Comparison of ENCODE assay signal across 8 cellular contexts in the genomic region with DNA sequence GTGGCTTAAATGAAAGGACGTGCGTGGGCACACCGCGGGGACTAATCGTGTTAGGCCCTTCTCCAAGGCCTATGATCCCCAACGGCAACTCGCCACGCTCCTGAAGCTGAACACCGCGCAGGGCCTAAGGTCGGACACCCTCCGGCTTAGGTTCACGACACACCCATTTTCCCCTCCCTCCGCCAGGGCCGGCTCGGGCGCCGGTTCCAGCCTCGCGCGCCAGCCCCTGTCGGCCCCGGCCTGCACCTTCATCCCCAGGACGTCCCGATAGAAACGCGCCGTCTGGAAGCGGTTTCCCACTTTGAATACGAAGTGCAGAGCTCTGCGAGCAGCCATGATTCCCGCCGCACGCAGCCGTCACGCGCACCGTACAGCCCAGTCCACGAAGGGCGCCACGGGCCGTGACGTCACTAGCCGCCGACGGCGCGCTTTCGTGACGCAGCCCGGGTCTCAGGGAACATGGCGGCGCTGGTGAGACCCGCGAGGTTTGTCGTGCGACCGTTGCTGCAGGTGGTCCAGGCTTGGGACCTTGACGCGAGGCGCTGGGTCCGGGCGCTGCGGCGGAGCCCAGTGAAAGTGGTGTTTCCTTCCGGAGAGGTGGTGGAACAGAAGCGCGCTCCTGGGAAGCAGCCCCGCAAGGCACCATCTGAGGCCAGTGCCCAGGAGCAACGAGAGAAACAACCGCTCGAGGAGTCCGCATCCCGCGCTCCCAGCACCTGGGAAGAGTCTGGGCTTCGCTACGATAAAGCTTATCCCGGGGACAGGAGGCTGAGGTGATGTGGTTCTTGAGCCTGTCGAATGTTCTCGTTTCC. TPM values are rescaled to one million over a fixed set of nuclear protein-coding genes. Genes with fewer than 3 reads are reported as not detected.
A peak's percentile ranks its signal among the peaks of the same experiment; 100 is the strongest.
DNase-seq lines count a peak whose midpoint lies in the region; ATAC-seq and TF ChIP-seq lines count a peak whose summit lies in the region.

A gene with protein sequence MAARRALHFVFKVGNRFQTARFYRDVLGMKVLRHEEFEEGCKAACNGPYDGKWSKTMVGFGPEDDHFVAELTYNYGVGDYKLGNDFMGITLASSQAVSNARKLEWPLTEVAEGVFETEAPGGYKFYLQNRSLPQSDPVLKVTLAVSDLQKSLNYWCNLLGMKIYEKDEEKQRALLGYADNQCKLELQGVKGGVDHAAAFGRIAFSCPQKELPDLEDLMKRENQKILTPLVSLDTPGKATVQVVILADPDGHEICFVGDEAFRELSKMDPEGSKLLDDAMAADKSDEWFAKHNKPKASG (minus strand): TSS at position 361 of the 812 bp plus-strand sequence. CDS start 25 bp downstream, at position 336.
A gene with protein sequence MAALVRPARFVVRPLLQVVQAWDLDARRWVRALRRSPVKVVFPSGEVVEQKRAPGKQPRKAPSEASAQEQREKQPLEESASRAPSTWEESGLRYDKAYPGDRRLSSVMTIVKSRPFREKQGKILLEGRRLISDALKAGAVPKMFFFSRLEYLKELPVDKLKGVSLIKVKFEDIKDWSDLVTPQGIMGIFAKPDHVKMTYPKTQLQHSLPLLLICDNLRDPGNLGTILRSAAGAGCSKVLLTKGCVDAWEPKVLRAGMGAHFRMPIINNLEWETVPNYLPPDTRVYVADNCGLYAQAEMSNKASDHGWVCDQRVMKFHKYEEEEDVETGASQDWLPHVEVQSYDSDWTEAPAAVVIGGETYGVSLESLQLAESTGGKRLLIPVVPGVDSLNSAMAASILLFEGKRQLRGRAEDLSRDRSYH (plus strand): TSS at position 434 of the 812 bp plus-strand sequence. CDS start 26 bp downstream, at position 460.

- in situ Hi-C loops in ACHN (cut with HindIII; ENCODE audit: low pct_ligation_motif_present, low pct_unique_long_range_greater_than_20kb, low sequenced_read_pairs) = loop anchor here (25.0 kb wide), 1 partner anchor 205 kb away; a partner anchor contains a TSS

- H3K27ac Mint-ChIP-seq in activated B cell treated with CpG ODN at 0.5 μM for 24 hours = peak within 1 kb of the TSS; percentile 94

- H3K9me3 Mint-ChIP-seq in activated B cell treated with CpG ODN at 0.5 μM for 24 hours = no peaks in the 10 kb centered on the region

- no peak for TF ChIP-seq CTCF in activated B cell treated with CpG ODN at 0.5 μM for 24 hours (IDR thresholded peaks at IDR 0.05)
- no peak for TF ChIP-seq CTCF in cardiac fibroblast (IDR thresholded peaks at IDR 0.05; ENCODE audit: low read depth, low read length)

- peak within 1 kb of the TSS; percentile 97 to 98 for H3K4me3 ChIP-seq in cardiac fibroblast (replicated peaks in 1 of 2; ENCODE audit: low read depth in 2 of 2, low read length in 2 of 2)

- no peaks in the 10 kb centered on the region for H3K27me3 Mint-ChIP-seq in activated B cell treated with CpG ODN at 0.5 μM for 24 hours

- H3K4me3 Mint-ChIP-seq in activated B cell treated with CpG ODN at 0.5 μM for 24 hours = peak within 1 kb of the TSS; percentile 98

- CTCF ChIA-PET in activated B cell treated with CpG ODN at 0.5 μM for 24 hours (lab: Charles Lee) = interaction anchor here (0.7 to 1.8 kb wide), 5 partner anchors 29 to 370 kb away, joined by 3 to 7 read pairs (median 4); a partner anchor contains a TSS

- peak; percentile 88 for DNase-seq in ACHN
- peak; percentile 53 for DNase-seq in NCI-H2196 treated with DMSO at 0.1 percent for 48 hours (lab: John Stamatoyannopoulos, UW; ENCODE audit: unreplicated experiment)
- DNase-seq in activated B cell treated with CpG ODN at 0.5 μM for 24 hours = peak; percentile 99
- DNase-seq in cardiac fibroblast (ENCODE audit: low read depth in 2 of 2) = peak; percentile 86 to 87
- peak; percentile 85 for DNase-seq in iris pigment epithelial cell (ENCODE audit: low read depth)
- peak; percentile 88 to 90 for DNase-seq in stimulated activated CD4-positive, alpha-beta T cell treated with anti-CD3 and anti-CD28 coated beads, Interleukin-12 subunit alpha, Interleukin-12 subunit beta, amount 100 ng/mL, for 24 hours (ENCODE audit: low read depth in 2 of 2)

- H3K4me1 Mint-ChIP-seq in activated B cell treated with CpG ODN at 0.5 μM for 24 hours = peaks cover 38% of the 10 kb centered on the region

- intact Hi-C loops in activated B cell treated with CpG ODN at 0.5 μM for 24 hours (cut with micrococcal nuclease) = loop anchor here (1.0 to 10.0 kb wide), 5 partner anchors 30 to 567 kb away; a partner anchor contains a TSS

- ATAC-seq in GM18868 (IDR thresholded peaks at IDR 0.05; ENCODE audit: unreplicated experiment) (peak; percentile 87), HG03103 (IDR thresholded peaks at IDR 0.05; ENCODE audit: low read depth, unreplicated experiment) (peak; percentile 65), activated B cell treated with CpG ODN at 0.5 μM for 24 hours (ENCODE audit: low read depth) (peak; percentile 96)

- POLR2A ChIA-PET in activated B cell treated with CpG ODN at 0.5 μM for 24 hours (lab: Charles Lee) = interaction anchor here (1.0 to 2.4 kb wide), 10 partner anchors 13 to 219 kb away, joined by 3 to 23 read pairs (median 4); a partner anchor contains a TSS

- peaks cover 35% of the 10 kb centered on the region for H3K36me3 Mint-ChIP-seq in activated B cell treated with CpG ODN at 0.5 μM for 24 hours (ENCODE audit: low read depth)

RNA-seq across cellular contexts. Expression of the first gene that starts in this region (rescaled TPM):
- 51.4 and 51.9 TPM in 2 replicates for total RNA-seq in activated B cell treated with CpG ODN at 0.5 μM for 24 hours

RNA-seq across cellular contexts. Expression of the second gene that starts in this region (rescaled TPM):
- total RNA-seq in activated B cell treated with CpG ODN at 0.5 μM for 24 hours = 23.3 and 26.3 TPM in 2 replicates

Comparison
In these comparisons a context has a peak if more than half of its experiments do, and no peak if none do; other contexts are left out.
1. Peak in every context shown above with its lines: DNase-seq, ATAC-seq and H3K4me3 ChIP-seq.